Comparison of ENCODE assay signal across 9 cellular contexts in genomic region chr4:113071811-113072210, GRCh38. TPM values are rescaled to one million over a fixed set of nuclear protein-coding genes. Genes with fewer than 3 reads are reported as not detected.
"Had no signal": no experiment of that assay in that cellular context is flagged by ENCODE, and none has a peak within 500 bp of the region (broad histone marks: within the 10 kb centered on the region; RNA-seq: fewer than 3 reads in every experiment).

No MANE protein-coding gene starts in this region.

- DNase-seq: GM23248, GOT3, H7, HFFc6, IMR-90, KG1 had no signal

- H3K4me3 Mint-ChIP-seq: HFFc6 had no signal

- H3K36me3 ChIP-seq: HAP-1 had no signal

- H3K9ac ChIP-seq: GM23248 had no signal

- H3K4me3 ChIP-seq: GM23248, HAP-1, K562 had no signal

- H3K4me1 ChIP-seq: HAP-1 had no signal

- H3K27ac Mint-ChIP-seq: HFFc6 had no signal

- H3K9me3 Mint-ChIP-seq: HFFc6 had no signal

- H3K27ac ChIP-seq: GM23248, HL-60 had no signal

- H3K9me3 ChIP-seq: HAP-1 had no signal

RNA-seq across cellular contexts. Expression of gene ANK2, which starts 22.4 kb away (rescaled TPM):
- polyA plus RNA-seq: K562 had no signal
